In the genomic region with DNA sequence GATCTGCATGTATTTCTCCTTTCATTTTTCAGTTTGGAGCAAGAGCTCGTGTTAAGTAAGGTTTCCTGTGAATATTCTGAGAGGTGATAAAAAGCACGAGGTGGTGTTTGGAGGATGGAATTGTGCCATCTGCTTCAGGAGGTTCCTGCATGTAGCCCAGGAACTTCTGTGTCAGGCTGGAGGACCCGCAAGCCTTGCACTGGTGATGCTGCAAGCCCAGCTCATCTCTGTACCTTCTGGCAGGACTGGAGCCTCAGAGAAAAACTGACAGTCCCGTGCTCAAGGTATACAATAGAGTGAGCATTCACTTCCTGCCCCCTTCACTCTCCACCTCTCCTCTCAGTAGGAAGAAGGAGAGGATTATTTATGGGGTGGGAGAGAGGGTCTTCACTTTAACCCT, we compare ENCODE assay signal across 20 cellular contexts.
"Had no signal": no experiment of that assay in that cellular context is flagged by ENCODE, and none has a peak within 500 bp of the region (broad histone marks: within the 10 kb centered on the region; RNA-seq: fewer than 3 reads in every experiment).

No MANE protein-coding gene starts in this region.

- DNase-seq: activated CD4-positive, alpha-beta T cell treated with anti-CD3 and anti-CD28 coated beads, Interleukin-2, amount 10 ng/mL, durations not matched to agents 24 days and 14 days; activated CD4-positive, CD25-positive, alpha-beta regulatory T cell; activated CD8-positive, alpha-beta T cell treated with anti-CD3 and anti-CD28 coated beads for 36 hours; activated naive CD4-positive, alpha-beta T cell treated with anti-CD3 and anti-CD28 coated beads for 36 hours; activated T-cell treated with anti-CD3 and anti-CD28 coated beads, Interleukin-2, amount 50 U/mL, for 4 hours; cerebellar nuclear complex; effector CD4-positive, alpha-beta T cell; gastrocnemius medialis; heart right ventricle; left cardiac atrium; lower lobe of right lung; occipital lobe; SK-N-SH; stimulated activated CD4-positive, alpha-beta T cell treated with anti-CD3 and anti-CD28 coated beads, Interleukin-4, amount 100 ng/mL, for 24 hours; T-helper 9 cell had no signal

- H3K36me3 Mint-ChIP-seq: natural killer cell treated with Interleukin-12 subunit alpha and Interleukin-12 subunit beta and Interleukin-15 and Interleukin-18, amount 100 ng/mL, for 72 hours had no signal

- H3K36me3 ChIP-seq: gastrocnemius medialis, lower lobe of right lung, prostate gland had no signal

- H3K9me3 Mint-ChIP-seq: activated CD8-positive, alpha-beta T cell treated with anti-CD3 and anti-CD28 coated beads for 36 hours; activated naive CD4-positive, alpha-beta T cell treated with anti-CD3 and anti-CD28 coated beads for 36 hours; activated T-cell treated with anti-CD3 and anti-CD28 coated beads, Interleukin-2, amount 50 U/mL, for 4 hours; natural killer cell treated with Interleukin-12 subunit alpha and Interleukin-12 subunit beta and Interleukin-15 and Interleukin-18, amount 100 ng/mL, for 72 hours; stimulated activated memory B cell treated with anti-CD40 and anti-IgM and Interleukin-4, amounts not matched to agents 10 μg/mL and 1 μg/mL and 100 μg/mL, for 72 hours had no signal

- H3K4me2 ChIP-seq: SK-N-SH had no signal

- FAIRE-seq: urothelium cell line had no signal

- H3K4me3 Mint-ChIP-seq: activated CD4-positive, alpha-beta T cell treated with anti-CD3 and anti-CD28 coated beads, Interleukin-2, amount 10 ng/mL, durations not matched to agents 24 days and 14 days; activated CD8-positive, alpha-beta T cell treated with anti-CD3 and anti-CD28 coated beads for 36 hours; activated naive CD4-positive, alpha-beta T cell treated with anti-CD3 and anti-CD28 coated beads for 36 hours; activated T-cell treated with anti-CD3 and anti-CD28 coated beads, Interleukin-2, amount 50 U/mL, for 4 hours; natural killer cell treated with Interleukin-12 subunit alpha and Interleukin-12 subunit beta and Interleukin-15 and Interleukin-18, amount 100 ng/mL, for 72 hours; stimulated activated memory B cell treated with anti-CD40 and anti-IgM and Interleukin-4, amounts not matched to agents 10 μg/mL and 1 μg/mL and 100 μg/mL, for 72 hours had no signal

- H3K27me3 ChIP-seq: gastrocnemius medialis, heart right ventricle had no signal

- H3K27ac Mint-ChIP-seq: activated CD4-positive, alpha-beta T cell treated with anti-CD3 and anti-CD28 coated beads, Interleukin-2, amount 10 ng/mL, durations not matched to agents 24 days and 14 days; activated CD8-positive, alpha-beta T cell treated with anti-CD3 and anti-CD28 coated beads for 36 hours; activated naive CD4-positive, alpha-beta T cell treated with anti-CD3 and anti-CD28 coated beads for 36 hours; natural killer cell treated with Interleukin-12 subunit alpha and Interleukin-12 subunit beta and Interleukin-15 and Interleukin-18, amount 100 ng/mL, for 72 hours; stimulated activated memory B cell treated with anti-CD40 and anti-IgM and Interleukin-4, amounts not matched to agents 10 μg/mL and 1 μg/mL and 100 μg/mL, for 72 hours had no signal

- ATAC-seq: activated CD8-positive, alpha-beta T cell treated with anti-CD3 and anti-CD28 coated beads for 36 hours; activated T-cell treated with anti-CD3 and anti-CD28 coated beads, Interleukin-2, amount 50 U/mL, for 4 hours; gastrocnemius medialis; lower lobe of right lung; natural killer cell treated with Interleukin-12 subunit alpha and Interleukin-12 subunit beta and Interleukin-15 and Interleukin-18, amount 100 ng/mL, for 72 hours; sciatic nerve; stimulated activated memory B cell treated with anti-CD40 and anti-IgM and Interleukin-4, amounts not matched to agents 10 μg/mL and 1 μg/mL and 100 μg/mL, for 72 hours had no signal

- H3K27ac ChIP-seq: lower lobe of right lung, prostate gland had no signal

- H3K9ac ChIP-seq: SK-N-SH had no signal

- H3K4me1 ChIP-seq: lower lobe of right lung, prostate gland had no signal

- H3K4me1 Mint-ChIP-seq: activated CD4-positive, alpha-beta T cell treated with anti-CD3 and anti-CD28 coated beads, Interleukin-2, amount 10 ng/mL, durations not matched to agents 24 days and 14 days; stimulated activated memory B cell treated with anti-CD40 and anti-IgM and Interleukin-4, amounts not matched to agents 10 μg/mL and 1 μg/mL and 100 μg/mL, for 72 hours had no signal

- H3K27me3 Mint-ChIP-seq: activated CD4-positive, alpha-beta T cell treated with anti-CD3 and anti-CD28 coated beads, Interleukin-2, amount 10 ng/mL, durations not matched to agents 24 days and 14 days; activated CD8-positive, alpha-beta T cell treated with anti-CD3 and anti-CD28 coated beads for 36 hours; natural killer cell treated with Interleukin-12 subunit alpha and Interleukin-12 subunit beta and Interleukin-15 and Interleukin-18, amount 100 ng/mL, for 72 hours; stimulated activated memory B cell treated with anti-CD40 and anti-IgM and Interleukin-4, amounts not matched to agents 10 μg/mL and 1 μg/mL and 100 μg/mL, for 72 hours had no signal

- H3K4me3 ChIP-seq: gastrocnemius medialis, heart right ventricle, lower lobe of right lung, prostate gland had no signal

- H3K9me3 ChIP-seq: gastrocnemius medialis, heart right ventricle, lower lobe of right lung, prostate gland, SK-N-SH had no signal
